ENCODE assay signal across 1 cellular context in the genomic region with DNA sequence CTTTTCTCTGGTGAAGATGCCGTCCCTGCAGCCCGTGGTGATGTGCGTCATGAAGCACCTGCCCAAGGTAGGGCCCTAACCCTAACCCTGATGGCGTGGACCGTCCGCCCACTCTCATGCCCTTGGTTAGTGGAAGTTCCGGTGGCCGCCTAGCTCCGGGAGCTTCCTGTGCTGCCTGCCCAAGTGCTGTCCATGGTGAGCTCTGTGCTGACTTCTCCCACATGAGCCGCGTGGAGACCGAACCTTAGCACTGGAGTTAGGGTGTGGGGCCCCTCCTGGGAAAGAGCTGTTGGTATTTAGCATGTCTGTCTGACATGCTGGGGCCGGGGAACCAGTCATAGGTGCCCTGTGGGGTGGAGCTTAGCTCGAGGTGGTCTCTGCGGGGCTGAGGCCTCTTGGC.
TF ChIP-seq lines count a peak whose summit lies in the region.

No MANE protein-coding gene starts in this region.

TF ChIP-seq in HCT116, 20 proteins besides CTCF, POLR2A, EP300 and RAD21 (continued from another document):
- TF ChIP-seq, protein P1, sequence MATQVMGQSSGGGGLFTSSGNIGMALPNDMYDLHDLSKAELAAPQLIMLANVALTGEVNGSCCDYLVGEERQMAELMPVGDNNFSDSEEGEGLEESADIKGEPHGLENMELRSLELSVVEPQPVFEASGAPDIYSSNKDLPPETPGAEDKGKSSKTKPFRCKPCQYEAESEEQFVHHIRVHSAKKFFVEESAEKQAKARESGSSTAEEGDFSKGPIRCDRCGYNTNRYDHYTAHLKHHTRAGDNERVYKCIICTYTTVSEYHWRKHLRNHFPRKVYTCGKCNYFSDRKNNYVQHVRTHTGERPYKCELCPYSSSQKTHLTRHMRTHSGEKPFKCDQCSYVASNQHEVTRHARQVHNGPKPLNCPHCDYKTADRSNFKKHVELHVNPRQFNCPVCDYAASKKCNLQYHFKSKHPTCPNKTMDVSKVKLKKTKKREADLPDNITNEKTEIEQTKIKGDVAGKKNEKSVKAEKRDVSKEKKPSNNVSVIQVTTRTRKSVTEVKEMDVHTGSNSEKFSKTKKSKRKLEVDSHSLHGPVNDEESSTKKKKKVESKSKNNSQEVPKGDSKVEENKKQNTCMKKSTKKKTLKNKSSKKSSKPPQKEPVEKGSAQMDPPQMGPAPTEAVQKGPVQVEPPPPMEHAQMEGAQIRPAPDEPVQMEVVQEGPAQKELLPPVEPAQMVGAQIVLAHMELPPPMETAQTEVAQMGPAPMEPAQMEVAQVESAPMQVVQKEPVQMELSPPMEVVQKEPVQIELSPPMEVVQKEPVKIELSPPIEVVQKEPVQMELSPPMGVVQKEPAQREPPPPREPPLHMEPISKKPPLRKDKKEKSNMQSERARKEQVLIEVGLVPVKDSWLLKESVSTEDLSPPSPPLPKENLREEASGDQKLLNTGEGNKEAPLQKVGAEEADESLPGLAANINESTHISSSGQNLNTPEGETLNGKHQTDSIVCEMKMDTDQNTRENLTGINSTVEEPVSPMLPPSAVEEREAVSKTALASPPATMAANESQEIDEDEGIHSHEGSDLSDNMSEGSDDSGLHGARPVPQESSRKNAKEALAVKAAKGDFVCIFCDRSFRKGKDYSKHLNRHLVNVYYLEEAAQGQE (IDR thresholded peaks at IDR 0.05; ENCODE audit: low read depth): no peak
- no peak for TF ChIP-seq EZH2phosphoT487 (IDR thresholded peaks at IDR 0.05; ENCODE audit: borderline replicate concordance)
- TF ChIP-seq, protein P2, sequence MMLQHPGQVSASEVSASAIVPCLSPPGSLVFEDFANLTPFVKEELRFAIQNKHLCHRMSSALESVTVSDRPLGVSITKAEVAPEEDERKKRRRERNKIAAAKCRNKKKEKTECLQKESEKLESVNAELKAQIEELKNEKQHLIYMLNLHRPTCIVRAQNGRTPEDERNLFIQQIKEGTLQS (IDR thresholded peaks at IDR 0.05): no peak
- TF ChIP-seq CEBPB (IDR thresholded peaks at IDR 0.05; ENCODE audit: low read depth): no peak
- no peak for TF ChIP-seq ZNF274 (IDR thresholded peaks at IDR 0.05; ENCODE audit: low read depth, low read length)
- TF ChIP-seq SIN3A (IDR thresholded peaks at IDR 0.05; ENCODE audit: low read depth): no peak
- TF ChIP-seq JUND (IDR thresholded peaks at IDR 0.05): no peak
- TF ChIP-seq ELF1 (IDR thresholded peaks at IDR 0.05; ENCODE audit: borderline replicate concordance, low read depth): no peak
- no peak for TF ChIP-seq FOSL1 (IDR thresholded peaks at IDR 0.05; ENCODE audit: low read depth)
- TF ChIP-seq EZH2 (IDR thresholded peaks at IDR 0.05): no peak
